In the genomic region with DNA sequence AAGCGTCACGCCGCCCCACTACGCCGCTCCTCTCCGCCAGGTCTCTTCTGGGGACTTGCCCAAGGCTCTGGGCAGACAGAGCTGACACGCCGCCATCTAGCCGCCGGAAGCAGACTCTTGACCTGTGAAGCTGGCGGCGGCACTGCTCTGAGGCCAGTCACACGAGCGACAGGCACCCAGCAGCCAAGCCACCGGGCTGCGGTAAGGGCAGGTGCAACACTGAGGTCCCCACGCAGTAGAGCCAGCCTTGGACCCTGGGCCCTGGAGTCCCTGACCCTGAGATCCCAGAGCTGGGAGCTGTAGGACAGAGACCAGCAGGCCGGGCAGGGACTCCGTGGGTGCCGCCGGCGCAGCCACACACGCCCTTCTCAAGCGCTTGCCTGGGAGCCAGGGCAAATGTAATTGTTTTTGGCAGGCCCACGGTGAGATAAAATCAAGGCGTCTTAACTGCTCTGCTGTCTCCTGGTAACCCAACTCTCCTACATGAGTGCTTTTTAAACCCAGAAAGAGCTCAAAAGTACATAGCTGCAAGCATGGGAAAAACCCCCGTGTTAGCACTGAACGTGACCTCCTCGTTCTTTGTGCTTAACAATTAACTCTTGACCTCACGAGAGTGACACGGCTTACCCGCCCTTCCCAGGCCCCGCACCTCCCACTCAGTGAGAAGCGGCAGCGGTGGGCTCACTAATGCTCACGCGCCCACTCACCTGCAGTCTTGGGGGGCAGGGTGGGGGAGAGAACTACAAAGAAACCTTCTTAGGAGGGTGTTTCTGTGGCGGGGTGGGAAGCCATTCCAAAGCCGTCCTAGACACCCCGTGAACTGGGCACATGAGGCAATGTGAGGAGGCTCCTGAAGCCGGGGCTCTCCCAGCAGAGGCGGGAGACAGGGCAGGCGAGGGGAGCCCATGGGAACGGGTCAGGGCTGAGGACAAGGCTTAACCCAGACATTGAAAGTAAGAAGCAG, we compare ENCODE assay signal across 11 cellular contexts. TPM values are rescaled to one million over a fixed set of nuclear protein-coding genes. Genes with fewer than 3 reads are reported as not detected.
DNase-seq lines count a peak whose midpoint lies in the region; ATAC-seq and TF ChIP-seq lines count a peak whose summit lies in the region.
"Had no signal": no experiment of that assay in that cellular context is flagged by ENCODE, and none has a peak within 500 bp of the region (broad histone marks: within the 10 kb centered on the region; RNA-seq: fewer than 3 reads in every experiment).

No MANE protein-coding gene starts in this region.

- no peaks in the 10 kb centered on the region for H3K9me3 ChIP-seq in hepatocyte (ENCODE audit: low read depth)

- no peak overlapping the region for H3K4me3 Mint-ChIP-seq in WTC11
- no peak overlapping the region for H3K4me3 Mint-ChIP-seq in stimulated activated naive B cell treated with anti-CD40 and anti-IgM and Interleukin-4, amounts not matched to agents 10 μg/mL and 1 μg/mL and 100 μg/mL, for 72 hours
- H3K4me3 Mint-ChIP-seq: activated T-cell treated with anti-CD3 and anti-CD28 coated beads, Interleukin-2, amount 50 U/mL, for 24 hours had no signal

- H3K9me3 Mint-ChIP-seq in WTC11: peaks cover 8% of the 10 kb centered on the region
- peaks cover 0 to 4% of the 10 kb centered on the region in 2 donors for H3K9me3 Mint-ChIP-seq in stimulated activated naive B cell treated with anti-CD40 and anti-IgM and Interleukin-4, amounts not matched to agents 10 μg/mL and 1 μg/mL and 100 μg/mL, for 72 hours
- H3K9me3 Mint-ChIP-seq: activated T-cell treated with anti-CD3 and anti-CD28 coated beads, Interleukin-2, amount 50 U/mL, for 24 hours had no signal

- whole genome bisulfite sequencing in hepatocyte (ENCODE audit: low lambda C conversion rate, missing lambda C conversion rate): 64% methylated on average over 44 of the region's 44 CpGs

- no peaks in the 10 kb centered on the region for H4K20me1 ChIP-seq in hepatocyte (ENCODE audit: insufficient read depth, poor library complexity, severe bottlenecking)

- TF ChIP-seq CTCF in WTC11 (IDR thresholded peaks at IDR 0.05): no peak
- no peak for TF ChIP-seq CTCF in hepatocyte (IDR thresholded peaks at IDR 0.05; ENCODE audit: poor library complexity)

- H2AFZ ChIP-seq in hepatocyte: no peak overlapping the region

- H3K9ac ChIP-seq in rectal smooth muscle tissue (ENCODE audit: low read length): no peak overlapping the region

- H3K4me3 ChIP-seq in hepatocyte (no peak overlapping the region), rectal smooth muscle tissue (ENCODE audit: low read length) (peak overlapping the region; percentile 14)

- POLR2A ChIA-PET in WTC11 (lab: Charles Lee): no interaction called here

- H3K36me3 ChIP-seq in hepatocyte (replicated peaks; ENCODE audit: insufficient read depth, low read depth): no peaks in the 10 kb centered on the region
- peaks cover 15% of the 10 kb centered on the region for H3K36me3 ChIP-seq in rectal smooth muscle tissue (ENCODE audit: control insufficient read depth, insufficient read depth, low read length)

- H3K27me3 Mint-ChIP-seq in WTC11 (ENCODE audit: low read depth): no peaks in the 10 kb centered on the region
- no peaks in the 10 kb centered on the region for H3K27me3 Mint-ChIP-seq in stimulated activated naive B cell treated with anti-CD40 and anti-IgM and Interleukin-4, amounts not matched to agents 10 μg/mL and 1 μg/mL and 100 μg/mL, for 72 hours
- H3K27me3 Mint-ChIP-seq: activated T-cell treated with anti-CD3 and anti-CD28 coated beads, Interleukin-2, amount 50 U/mL, for 24 hours had no signal

- ATAC-seq in WTC11: no peak
- ATAC-seq in stimulated activated naive B cell treated with anti-CD40 and anti-IgM and Interleukin-4, amounts not matched to agents 10 μg/mL and 1 μg/mL and 100 μg/mL, for 72 hours (replicated peaks): no peak
- ATAC-seq in HG02852 (IDR thresholded peaks at IDR 0.05; ENCODE audit: unreplicated experiment): no peak

- H3K9me2 ChIP-seq in hepatocyte (replicated peaks; ENCODE audit: insufficient read depth): no peaks in the 10 kb centered on the region

- CTCF ChIA-PET in WTC11 (lab: Charles Lee): no interaction called here

- DNase-seq in DMS79 treated with DMSO at 0.1 percent for 48 hours (lab: John Stamatoyannopoulos, UW) (peak; percentile 57), WTC11 (ENCODE audit: low spot score) (no peak), hepatocyte (ENCODE audit: low spot score) (peak; percentile 40), anterior cingulate cortex (lab: John Stamatoyannopoulos, UW) (no peak), pons (ENCODE audit: low spot score) (no peak)
- no peak for DNase-seq in stimulated activated naive B cell treated with anti-CD40 and anti-IgM and Interleukin-4, amounts not matched to agents 10 μg/mL and 1 μg/mL and 100 μg/mL, for 72 hours
- DNase-seq: activated CD4-positive, CD25-positive, alpha-beta regulatory T cell; activated T-cell treated with anti-CD3 and anti-CD28 coated beads, Interleukin-2, amount 50 U/mL, for 24 hours; NCI-H524 treated with DMSO at 0.1 percent for 48 hours had no signal

- H3K79me2 ChIP-seq in hepatocyte: peaks cover 5% of the 10 kb centered on the region

- peaks cover 18% of the 10 kb centered on the region for H3K36me3 Mint-ChIP-seq in WTC11
- H3K36me3 Mint-ChIP-seq in stimulated activated naive B cell treated with anti-CD40 and anti-IgM and Interleukin-4, amounts not matched to agents 10 μg/mL and 1 μg/mL and 100 μg/mL, for 72 hours: peaks cover 30 to 53% of the 10 kb centered on the region in 2 donors

- H3K4me2 ChIP-seq in hepatocyte: peak overlapping the region; percentile 54

- H3K4me1 Mint-ChIP-seq in WTC11: no peaks in the 10 kb centered on the region
- H3K4me1 Mint-ChIP-seq in stimulated activated naive B cell treated with anti-CD40 and anti-IgM and Interleukin-4, amounts not matched to agents 10 μg/mL and 1 μg/mL and 100 μg/mL, for 72 hours: peaks cover 0 to 6% of the 10 kb centered on the region in 2 donors

- peaks cover 21% of the 10 kb centered on the region for H3K4me1 ChIP-seq in hepatocyte (ENCODE audit: insufficient read depth)
- H3K4me1 ChIP-seq in rectal smooth muscle tissue (ENCODE audit: control insufficient read depth, insufficient read depth, low read length): peaks cover 4% of the 10 kb centered on the region

- H3K27ac Mint-ChIP-seq in WTC11: 0 out of 2 replicates have a peak overlapping the region, but pooled peaks have one; percentile 67
- H3K27ac Mint-ChIP-seq in stimulated activated naive B cell treated with anti-CD40 and anti-IgM and Interleukin-4, amounts not matched to agents 10 μg/mL and 1 μg/mL and 100 μg/mL, for 72 hours: no peak overlapping the region
- H3K27ac Mint-ChIP-seq: activated T-cell treated with anti-CD3 and anti-CD28 coated beads, Interleukin-2, amount 50 U/mL, for 24 hours had no signal

- H3K27ac ChIP-seq in hepatocyte (peak overlapping the region; percentile 71), rectal smooth muscle tissue (ENCODE audit: low read depth, low read length) (no peak overlapping the region)

- no peaks in the 10 kb centered on the region for H3K27me3 ChIP-seq in hepatocyte
- no peaks in the 10 kb centered on the region for H3K27me3 ChIP-seq in rectal smooth muscle tissue (ENCODE audit: control insufficient read depth, insufficient read depth, low read length)

TF ChIP-seq in WTC11, 78 proteins besides CTCF, POLR2A, EP300 and RAD21:
- TF ChIP-seq RELA (CRISPR knock-in tag; IDR thresholded peaks at IDR 0.05; ENCODE audit: borderline replicate concordance): peak; percentile 61; the same call in 1 of the 2 replicates
- TF ChIP-seq, protein P1, sequence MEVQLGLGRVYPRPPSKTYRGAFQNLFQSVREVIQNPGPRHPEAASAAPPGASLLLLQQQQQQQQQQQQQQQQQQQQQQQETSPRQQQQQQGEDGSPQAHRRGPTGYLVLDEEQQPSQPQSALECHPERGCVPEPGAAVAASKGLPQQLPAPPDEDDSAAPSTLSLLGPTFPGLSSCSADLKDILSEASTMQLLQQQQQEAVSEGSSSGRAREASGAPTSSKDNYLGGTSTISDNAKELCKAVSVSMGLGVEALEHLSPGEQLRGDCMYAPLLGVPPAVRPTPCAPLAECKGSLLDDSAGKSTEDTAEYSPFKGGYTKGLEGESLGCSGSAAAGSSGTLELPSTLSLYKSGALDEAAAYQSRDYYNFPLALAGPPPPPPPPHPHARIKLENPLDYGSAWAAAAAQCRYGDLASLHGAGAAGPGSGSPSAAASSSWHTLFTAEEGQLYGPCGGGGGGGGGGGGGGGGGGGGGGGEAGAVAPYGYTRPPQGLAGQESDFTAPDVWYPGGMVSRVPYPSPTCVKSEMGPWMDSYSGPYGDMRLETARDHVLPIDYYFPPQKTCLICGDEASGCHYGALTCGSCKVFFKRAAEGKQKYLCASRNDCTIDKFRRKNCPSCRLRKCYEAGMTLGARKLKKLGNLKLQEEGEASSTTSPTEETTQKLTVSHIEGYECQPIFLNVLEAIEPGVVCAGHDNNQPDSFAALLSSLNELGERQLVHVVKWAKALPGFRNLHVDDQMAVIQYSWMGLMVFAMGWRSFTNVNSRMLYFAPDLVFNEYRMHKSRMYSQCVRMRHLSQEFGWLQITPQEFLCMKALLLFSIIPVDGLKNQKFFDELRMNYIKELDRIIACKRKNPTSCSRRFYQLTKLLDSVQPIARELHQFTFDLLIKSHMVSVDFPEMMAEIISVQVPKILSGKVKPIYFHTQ (CRISPR knock-in tag; IDR thresholded peaks at IDR 0.05): no peak
- no peak for TF ChIP-seq MXD4 (CRISPR knock-in tag; IDR thresholded peaks at IDR 0.05; ENCODE audit: borderline replicate concordance)
TF ChIP-seq in WTC11: peak in this region for 1.

RNA-seq across cellular contexts. Expression of gene GPER1, which starts 8.5 kb away (rescaled TPM):
- total RNA-seq in WTC11 (2021) (0.28 to 0.87 TPM (median 0.41 TPM) in 3 replicates), hepatocyte (3.6 and 4.5 TPM in 2 replicates)
- polyA plus RNA-seq in hepatocyte: 9.1 and 11.1 TPM in 2 replicates

RNA-seq across cellular contexts. Expression of gene GPR146, which starts 52.1 kb away (rescaled TPM):
- total RNA-seq in WTC11 (2021): 0.87 to 1.1 TPM (median 0.92 TPM) in 3 replicates
- total RNA-seq in hepatocyte: 5.2 and 6.5 TPM in 2 replicates
- 2.1 and 2.6 TPM in 2 replicates for polyA plus RNA-seq in hepatocyte

Comparison
In these comparisons a context has a peak if more than half of its experiments do, and no peak if none do; other contexts are left out.
1. DNase-seq: peak in DMS79 treated with DMSO at 0.1 percent for 48 hours (single experiment) and hepatocyte (single experiment); none in WTC11 (single experiment), anterior cingulate cortex (0 of 58), stimulated activated naive B cell treated with anti-CD40 and anti-IgM and Interleukin-4, amounts not matched to agents 10 μg/mL and 1 μg/mL and 100 μg/mL, for 72 hours (single experiment) and pons (single experiment).